In genomic region chr15:53034767-53035245, GRCh38 we compare ENCODE assay signal across 1 cellular context.
A peak's percentile ranks its signal among the peaks of the same experiment; 100 is the strongest.
TF ChIP-seq lines count a peak whose summit lies in the region.

No MANE protein-coding gene starts in this region.

TF ChIP-seq in HepG2, 621 proteins besides CTCF, POLR2A, EP300 and RAD21 (continued from another document and continues in another):
- no peak for TF ChIP-seq ZNF513 (CRISPR knock-in tag; conservative IDR thresholded peaks at IDR 0.05)
- no peak for TF ChIP-seq CENPX (CRISPR knock-in tag; IDR thresholded peaks at IDR 0.05)
- TF ChIP-seq FOXK1 (CRISPR knock-in tag; IDR thresholded peaks at IDR 0.05; ENCODE audit: borderline replicate concordance, low read depth), result peak; percentile 64; the same call in 1 of the 2 replicates
- no peak for TF ChIP-seq ZNF3 (CRISPR knock-in tag; IDR thresholded peaks at IDR 0.05)
- TF ChIP-seq FOXO1 (CRISPR knock-in tag; IDR thresholded peaks at IDR 0.05), result peak; percentile 77
- no peak for TF ChIP-seq ZNF670 (CRISPR knock-in tag; IDR thresholded peaks at IDR 0.05; ENCODE audit: borderline replicate concordance)
- no peak for TF ChIP-seq ZNF616 (CRISPR knock-in tag; IDR thresholded peaks at IDR 0.05; ENCODE audit: low read depth)
- TF ChIP-seq ZNF703 (CRISPR knock-in tag; IDR thresholded peaks at IDR 0.05; ENCODE audit: borderline replicate concordance), result no peak
- peak; percentile 44; the same call in 1 of the 2 replicates for TF ChIP-seq KDM3A (CRISPR knock-in tag; IDR thresholded peaks at IDR 0.05; ENCODE audit: low read depth)
- TF ChIP-seq ZBTB40 (IDR thresholded peaks at IDR 0.05), result no peak
- TF ChIP-seq ZBTB40 (CRISPR knock-in tag; IDR thresholded peaks at IDR 0.05), result no peak; the same call in 1 of the 2 replicates
- peak; percentile 76; the same call in 1 of the 2 replicates for TF ChIP-seq CREM (IDR thresholded peaks at IDR 0.05)
- TF ChIP-seq CREM (CRISPR knock-in tag; IDR thresholded peaks at IDR 0.05), result no peak
- TF ChIP-seq ZNF207 (IDR thresholded peaks at IDR 0.05; ENCODE audit: borderline replicate concordance), result no peak
- peak; percentile 49; the same call in 1 of the 2 replicates for TF ChIP-seq ZSCAN9 (CRISPR knock-in tag; IDR thresholded peaks at IDR 0.05; ENCODE audit: borderline replicate concordance)
- no peak for TF ChIP-seq ZNF563 (CRISPR knock-in tag; IDR thresholded peaks at IDR 0.05)
- TF ChIP-seq ZFP91 (CRISPR knock-in tag; IDR thresholded peaks at IDR 0.05; ENCODE audit: borderline replicate concordance), result 0 out of 2 replicates have a peak, but pooled peaks have one; percentile 49
- TF ChIP-seq TBP (CRISPR knock-in tag; IDR thresholded peaks at IDR 0.05), result no peak
- no peak for TF ChIP-seq ZBTB3 (CRISPR knock-in tag; IDR thresholded peaks at IDR 0.05; ENCODE audit: borderline replicate concordance, low read depth)
- peak; percentile 60; the same call in 1 of the 2 replicates for TF ChIP-seq ZMYM2 (CRISPR knock-in tag; IDR thresholded peaks at IDR 0.05)
- TF ChIP-seq HNRNPUL1 (IDR thresholded peaks at IDR 0.05; ENCODE audit: low read depth, low read length), result no peak
- TF ChIP-seq ZNF580 (CRISPR knock-in tag; IDR thresholded peaks at IDR 0.05; ENCODE audit: borderline replicate concordance, low read depth), result peak; percentile 36; the same call in 1 of the 2 replicates
- TF ChIP-seq KAT8 (CRISPR knock-in tag; IDR thresholded peaks at IDR 0.05), result peak; percentile 74
- TF ChIP-seq SP4 (CRISPR knock-in tag; IDR thresholded peaks at IDR 0.05), result no peak
- TF ChIP-seq KLF13 (CRISPR knock-in tag; IDR thresholded peaks at IDR 0.05), result no peak
- TF ChIP-seq FOXO4 (CRISPR knock-in tag; conservative IDR thresholded peaks at IDR 0.05), result no peak
- TF ChIP-seq ZNF484 (CRISPR knock-in tag; IDR thresholded peaks at IDR 0.05; ENCODE audit: borderline replicate concordance, low read depth), result no peak
- TF ChIP-seq AKAP8 (CRISPR knock-in tag; IDR thresholded peaks at IDR 0.05), result no peak
- no peak for TF ChIP-seq ZNF275 (CRISPR knock-in tag; IDR thresholded peaks at IDR 0.05; ENCODE audit: borderline replicate concordance)
- no peak for TF ChIP-seq ZFP90 (CRISPR knock-in tag; IDR thresholded peaks at IDR 0.05; ENCODE audit: borderline replicate concordance)
- no peak for TF ChIP-seq ZFP36L2 (CRISPR knock-in tag; IDR thresholded peaks at IDR 0.05)
- no peak for TF ChIP-seq MAZ (IDR thresholded peaks at IDR 0.05; ENCODE audit: borderline replicate concordance, low read depth, low read length)
- no peak for TF ChIP-seq MAZ (CRISPR knock-in tag; IDR thresholded peaks at IDR 0.05; ENCODE audit: low read depth)
- TF ChIP-seq MYNN (CRISPR knock-in tag; IDR thresholded peaks at IDR 0.05; ENCODE audit: low read depth), result no peak
- no peak for TF ChIP-seq KMT2A (CRISPR knock-in tag; IDR thresholded peaks at IDR 0.05)
- TF ChIP-seq PCBP1 (IDR thresholded peaks at IDR 0.05; ENCODE audit: borderline replicate concordance, low read depth, low read length), result no peak
- peak; percentile 70 for TF ChIP-seq YY1 (IDR thresholded peaks at IDR 0.05; ENCODE audit: insufficient read depth, insufficient replicate concordance, low read depth, low read length)
- no peak for TF ChIP-seq GTF3A (CRISPR knock-in tag; conservative IDR thresholded peaks at IDR 0.05)
- no peak; the same call in 1 of the 2 replicates for TF ChIP-seq ZFY (CRISPR knock-in tag; IDR thresholded peaks at IDR 0.05)
- no peak for TF ChIP-seq ZNF451 (CRISPR knock-in tag; IDR thresholded peaks at IDR 0.05)
- TF ChIP-seq GRHL1 (CRISPR knock-in tag; conservative IDR thresholded peaks at IDR 0.05), result no peak
- no peak for TF ChIP-seq E2F1 (CRISPR knock-in tag; IDR thresholded peaks at IDR 0.05)
- no peak for TF ChIP-seq RFXAP (CRISPR knock-in tag; IDR thresholded peaks at IDR 0.05; ENCODE audit: borderline replicate concordance)
- TF ChIP-seq ATAD3A (CRISPR knock-in tag; IDR thresholded peaks at IDR 0.05), result no peak
- no peak for TF ChIP-seq ZFAT (CRISPR knock-in tag; conservative IDR thresholded peaks at IDR 0.05)
- TF ChIP-seq POLR2AphosphoS5 (IDR thresholded peaks at IDR 0.05; ENCODE audit: low read depth, low read length), result no peak
- TF ChIP-seq ZBTB21 (CRISPR knock-in tag; IDR thresholded peaks at IDR 0.05), result peak; percentile 91
- peak; percentile 94 for TF ChIP-seq ZNF644 (CRISPR knock-in tag; IDR thresholded peaks at IDR 0.05; ENCODE audit: low read depth)
- TF ChIP-seq PRMT3 (CRISPR knock-in tag; IDR thresholded peaks at IDR 0.05; ENCODE audit: borderline replicate concordance, low read depth), result no peak
